ENCODE assay signal across 1 cellular context in genomic region chr9:37422289-37423104, GRCh38.
A peak's percentile ranks its signal among the peaks of the same experiment; 100 is the strongest.
TF ChIP-seq lines count a peak whose summit lies in the region.

TSS of gene GRHPR (plus strand) at chr9:37422696. CDS start at chr9:37422751, 55 bp downstream.

TF ChIP-seq in GM12878, 131 proteins besides CTCF, POLR2A, EP300 and RAD21 (continued from another document):
- TF ChIP-seq ZNF207 (IDR thresholded peaks at IDR 0.05; ENCODE audit: borderline replicate concordance) (no peak), CBX3 (IDR thresholded peaks at IDR 0.05; ENCODE audit: borderline replicate concordance, low read depth) (no peak), POU2F2 (IDR thresholded peaks at IDR 0.05; ENCODE audit: borderline replicate concordance, low read depth, low read length) (0 out of 3 replicates have a peak, but pooled peaks have one; percentile 12), ATF3 (IDR thresholded peaks at IDR 0.05; ENCODE audit: borderline replicate concordance, extremely low read depth, low read depth, low read length) (no peak), LARP7 (IDR thresholded peaks at IDR 0.05) (peak; percentile 43), MAX (IDR thresholded peaks at IDR 0.05; ENCODE audit: low read depth, low read length) (0 out of 2 replicates have a peak, but pooled peaks have one; percentile 19), SMARCA5 (IDR thresholded peaks at IDR 0.05) (peak; percentile 67; the same call in 1 of the 2 replicates), CHD1 (IDR thresholded peaks at IDR 0.05; ENCODE audit: low read depth, low read length) (0 out of 2 replicates have a peak, but pooled peaks have one; percentile 51), ATF7 (IDR thresholded peaks at IDR 0.05; ENCODE audit: low read depth) (peak; percentile 69), RUNX3 (IDR thresholded peaks at IDR 0.05; ENCODE audit: low read length) (peak; percentile 45; the same call in 1 of the 2 replicates)
